18 cellular contexts compared by ENCODE assay signal in the genomic region with DNA sequence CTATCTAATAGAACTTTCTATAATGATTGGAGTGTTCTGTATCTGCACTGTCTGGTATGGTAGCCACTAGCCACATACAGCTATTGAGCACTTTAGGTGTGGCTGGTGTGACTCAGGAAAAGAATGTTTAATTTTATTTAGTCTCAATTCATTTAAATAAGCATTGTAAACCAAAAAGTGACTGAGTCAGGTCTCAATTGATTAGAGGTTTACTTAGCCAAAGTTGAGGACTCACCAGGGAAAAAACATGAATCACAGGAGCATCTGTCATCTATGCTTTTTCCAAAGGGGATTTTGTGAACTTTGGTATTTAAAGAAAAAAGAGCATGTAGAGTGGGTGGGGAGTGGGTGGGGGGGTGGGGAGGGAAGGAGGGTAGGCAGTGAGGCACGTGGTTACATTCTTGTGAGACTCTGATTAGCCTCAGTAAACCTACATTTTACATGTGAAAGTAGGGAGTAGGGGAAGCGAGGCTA.
DNase-seq lines count a peak whose midpoint lies in the region; ATAC-seq, FAIRE-seq and TF ChIP-seq lines count a peak whose summit lies in the region.
"Had no signal": no experiment of that assay in that cellular context is flagged by ENCODE, and none has a peak within 500 bp of the region (broad histone marks: within the 10 kb centered on the region; RNA-seq: fewer than 3 reads in every experiment).

No MANE protein-coding gene starts in this region.

- POLR2A ChIA-PET in MCF 10A (lab: Yijun Ruan, JAX): no interaction called here

- peak overlapping the region; percentile 9 for H3K4me2 ChIP-seq in keratinocyte (ENCODE audit: control insufficient read depth, extremely low read depth, insufficient read depth, low read depth, low read length)

- peak; percentile 67 for FAIRE-seq in keratinocyte (lab: Jason Lieb, UNC)
- FAIRE-seq: K562 had no signal

- H3K27ac Mint-ChIP-seq in MCF 10A (ENCODE audit: low read depth, unreplicated experiment): peak overlapping the region; percentile 29
- H3K27ac Mint-ChIP-seq: naive thymus-derived CD8-positive, alpha-beta T cell had no signal

- no peaks in the 10 kb centered on the region for H3K9me3 Mint-ChIP-seq in MCF 10A (ENCODE audit: unreplicated experiment)

- no peaks in the 10 kb centered on the region for H3K79me2 ChIP-seq in keratinocyte (ENCODE audit: control insufficient read depth, insufficient read depth, low read length)

- H3K9me1 ChIP-seq in keratinocyte (ENCODE audit: control insufficient read depth, extremely low read depth, insufficient read depth, low read length): no peaks in the 10 kb centered on the region

- H3K9ac ChIP-seq in keratinocyte (ENCODE audit: control insufficient read depth, extremely low read depth, insufficient read depth, low read length): no peak overlapping the region

- H3K9me3 ChIP-seq in breast epithelium: no peaks in the 10 kb centered on the region
- H3K9me3 ChIP-seq in keratinocyte (ENCODE audit: control insufficient read depth, low read depth, low read length): no peaks in the 10 kb centered on the region

- peak overlapping the region in 1 of 2 donors; percentile 26 for H3K27ac ChIP-seq in breast epithelium
- peak overlapping the region; percentile 78 for H3K27ac ChIP-seq in keratinocyte (ENCODE audit: control insufficient read depth, insufficient read depth, low read length)
- H3K27ac ChIP-seq: 22Rv1, SK-N-MC had no signal

- CTCF ChIA-PET in MCF 10A (lab: Yijun Ruan, JAX): no interaction called here

- TF ChIP-seq CTCF in MCF 10A (IDR thresholded peaks at IDR 0.05; ENCODE audit: unreplicated experiment): no peak
- TF ChIP-seq CTCF in breast epithelium (IDR thresholded peaks at IDR 0.05): no peak
- TF ChIP-seq CTCF in astrocyte of the spinal cord (IDR thresholded peaks at IDR 0.05; ENCODE audit: low read depth, low read length): no peak
- no peak for TF ChIP-seq CTCF in keratinocyte (optimal IDR thresholded peaks at IDR 0.05 in 1 of 3, IDR thresholded peaks at IDR 0.05 in 1 of 3, conservative IDR thresholded peaks at IDR 0.05 in 1 of 3; ENCODE audit: extremely low read depth in 1 of 3, insufficient read depth in 2 of 3, low read length in 3 of 3)

- H3K4me1 ChIP-seq in breast epithelium: no peaks in the 10 kb centered on the region
- H3K4me1 ChIP-seq in keratinocyte (ENCODE audit: control insufficient read depth, extremely low read depth, insufficient read depth, low read length): peaks cover 34% of the 10 kb centered on the region

- no peaks in the 10 kb centered on the region for H3K27me3 ChIP-seq in breast epithelium
- no peaks in the 10 kb centered on the region for H3K27me3 ChIP-seq in keratinocyte (ENCODE audit: control insufficient read depth, extremely low read depth, insufficient read depth, low read length)

- no peak overlapping the region for H2AFZ ChIP-seq in keratinocyte (ENCODE audit: control insufficient read depth, low read length)

- ATAC-seq in HG03135 (IDR thresholded peaks at IDR 0.05; ENCODE audit: unreplicated experiment) (no peak), HG02798 (IDR thresholded peaks at IDR 0.05; ENCODE audit: poor library complexity, unreplicated experiment) (no peak)
- ATAC-seq: K562; left colon; naive thymus-derived CD8-positive, alpha-beta T cell; sciatic nerve had no signal

- in situ Hi-C loops in astrocyte of the spinal cord (cut with HindIII; ENCODE audit: low sequenced_read_pairs): no loop called here

- intact Hi-C loops in MCF 10A (cut with micrococcal nuclease): no loop called here
- intact Hi-C loops in breast epithelium (cut with DNase I; ENCODE audit: low total_unique reads): no loop called here

- DNase-seq in MCF 10A (ENCODE audit: unreplicated experiment) (no peak), breast epithelium (ENCODE audit: low spot score in 2 of 2) (no peak), astrocyte of the spinal cord (ENCODE audit: low read depth, low spot score) (peak; percentile 69), keratinocyte (ENCODE audit: low read depth, low spot score) (no peak), CD1c-positive myeloid dendritic cell (ENCODE audit: extremely low spot score) (no peak), dedifferentiated amniotic fluid mesenchymal stem cell (ENCODE audit: extremely low spot score) (no peak)
- DNase-seq: amygdala; COR-L47; left colon; naive thymus-derived CD8-positive, alpha-beta T cell; NCI-H187; NK-92 treated with Interleukin-12 subunit alpha and Interleukin-12 subunit beta, amount 100 ng/mL, for 24 hours had no signal

- dilution Hi-C loops in keratinocyte (cut with MboI; ENCODE audit: extremely low pct_ligation_motif_present, low sequenced_read_pairs): no loop called here

- no peaks in the 10 kb centered on the region for H3K36me3 Mint-ChIP-seq in MCF 10A (ENCODE audit: insufficient read depth, unreplicated experiment)
- H3K36me3 Mint-ChIP-seq: naive thymus-derived CD8-positive, alpha-beta T cell had no signal

- H3K4me3 Mint-ChIP-seq in MCF 10A (ENCODE audit: unreplicated experiment): no peak overlapping the region
- H3K4me3 Mint-ChIP-seq: naive thymus-derived CD8-positive, alpha-beta T cell had no signal

- H3K36me3 ChIP-seq in breast epithelium (no peaks in the 10 kb centered on the region), keratinocyte (ENCODE audit: control insufficient read depth in 2 of 2, extremely low read depth in 1 of 2, insufficient read depth in 2 of 2, low read length in 2 of 2) (no peaks in the 10 kb centered on the region)

- H4K20me1 ChIP-seq in keratinocyte (ENCODE audit: control insufficient read depth, extremely low read depth, insufficient read depth, low read length): no peaks in the 10 kb centered on the region

- no peaks in the 10 kb centered on the region for H3K27me3 Mint-ChIP-seq in MCF 10A (ENCODE audit: insufficient read depth, unreplicated experiment)

- no peak overlapping the region for H3K4me3 ChIP-seq in breast epithelium
- no peak overlapping the region for H3K4me3 ChIP-seq in astrocyte of the spinal cord (ENCODE audit: low read depth, low read length)
- no peak overlapping the region for H3K4me3 ChIP-seq in keratinocyte (ENCODE audit: control insufficient read depth in 2 of 3, extremely low read depth in 1 of 3, insufficient read depth in 2 of 3, low read depth in 1 of 3, low read length in 3 of 3)
- H3K4me3 ChIP-seq: K562, SK-N-MC had no signal

- H3K4me1 Mint-ChIP-seq in MCF 10A (ENCODE audit: insufficient read depth, unreplicated experiment): peaks cover 27% of the 10 kb centered on the region
- H3K4me1 Mint-ChIP-seq: naive thymus-derived CD8-positive, alpha-beta T cell had no signal

- TF ChIP-seq POLR2A in breast epithelium (IDR thresholded peaks at IDR 0.05): no peak

- no TSS peak for BruUV-seq in MCF 10A (replicated peaks; lab: Mats Ljungman, UMichigan)
